22 cellular contexts compared by ENCODE assay signal in genomic region chr4:3189459-3189858, GRCh38. TPM values are rescaled to one million over a fixed set of nuclear protein-coding genes. Genes with fewer than 3 reads are reported as not detected.
"Had no signal": no experiment of that assay in that cellular context is flagged by ENCODE, and none has a peak within 500 bp of the region (broad histone marks: within the 10 kb centered on the region; RNA-seq: fewer than 3 reads in every experiment).

No MANE protein-coding gene starts in this region.

- FAIRE-seq: endothelial cell of umbilical vein had no signal

- H3K4me3 Mint-ChIP-seq: activated naive CD4-positive, alpha-beta T cell treated with anti-CD3 and anti-CD28 coated beads, Interleukin-2, amount 50 U/mL, for 24 hours; brain; naive thymus-derived CD4-positive, alpha-beta T cell; T-cell had no signal

- H3K9me3 ChIP-seq: left lung, sigmoid colon, tibial artery had no signal

- H3K4me2 ChIP-seq: smooth muscle cell had no signal

- H3K27ac Mint-ChIP-seq: activated naive CD4-positive, alpha-beta T cell treated with anti-CD3 and anti-CD28 coated beads, Interleukin-2, amount 50 U/mL, for 24 hours had no signal

- H3K4me1 ChIP-seq: left lung, sigmoid colon, tibial artery had no signal

- H3K27ac ChIP-seq: left lung, sigmoid colon, tibial artery had no signal

- H3K9me3 Mint-ChIP-seq: activated naive CD4-positive, alpha-beta T cell treated with anti-CD3 and anti-CD28 coated beads, Interleukin-2, amount 50 U/mL, for 24 hours; brain; naive thymus-derived CD4-positive, alpha-beta T cell; T-cell had no signal

- H3K27me3 Mint-ChIP-seq: activated naive CD4-positive, alpha-beta T cell treated with anti-CD3 and anti-CD28 coated beads, Interleukin-2, amount 50 U/mL, for 24 hours; brain; naive thymus-derived CD4-positive, alpha-beta T cell; T-cell had no signal

- ATAC-seq: esophagus mucosa; left lung; naive thymus-derived CD4-positive, alpha-beta T cell; T-cell had no signal

- H3K4me3 ChIP-seq: left lung, lung, sigmoid colon, smooth muscle cell, tibial artery had no signal

- H3K27me3 ChIP-seq: left lung, sigmoid colon, tibial artery had no signal

- DNase-seq: activated CD8-positive, alpha-beta memory T cell treated with anti-CD3 and anti-CD28 coated beads, Interleukin-2, amount 50 U/mL, for 48 hours; activated gamma-delta T cell; activated T-cell treated with anti-CD3 and anti-CD28 coated beads, Interleukin-2, amount 50 U/mL, for 48 hours; aorta; caudate nucleus; dermis blood vessel endothelial cell; effector CD8-positive, alpha-beta T cell; foreskin melanocyte; left lung; naive thymus-derived CD4-positive, alpha-beta T cell; sigmoid colon; stimulated activated CD4-positive, alpha-beta T cell treated with anti-CD3 and anti-CD28 coated beads, Interleukin-15, amount 100 ng/mL, for 24 hours; stimulated activated naive CD4-positive, alpha-beta T cell treated with Interleukin-2 at 50 U/mL for 16 hours; substantia nigra; T-cell; tibial artery had no signal

RNA-seq across cellular contexts. Expression of gene MSANTD1, which starts 59.5 kb away (rescaled TPM):
- polyA plus RNA-seq: naive thymus-derived CD4-positive, alpha-beta T cell had no signal
